In genomic region chr18:76487782-76488181, GRCh38 we compare ENCODE assay signal across 1 cellular context.
TF ChIP-seq lines count a peak whose summit lies in the region.

No MANE protein-coding gene starts in this region.

TF ChIP-seq in GM12878, 131 proteins besides CTCF, POLR2A, EP300 and RAD21 (continued from another document):
- TF ChIP-seq, protein P1, sequence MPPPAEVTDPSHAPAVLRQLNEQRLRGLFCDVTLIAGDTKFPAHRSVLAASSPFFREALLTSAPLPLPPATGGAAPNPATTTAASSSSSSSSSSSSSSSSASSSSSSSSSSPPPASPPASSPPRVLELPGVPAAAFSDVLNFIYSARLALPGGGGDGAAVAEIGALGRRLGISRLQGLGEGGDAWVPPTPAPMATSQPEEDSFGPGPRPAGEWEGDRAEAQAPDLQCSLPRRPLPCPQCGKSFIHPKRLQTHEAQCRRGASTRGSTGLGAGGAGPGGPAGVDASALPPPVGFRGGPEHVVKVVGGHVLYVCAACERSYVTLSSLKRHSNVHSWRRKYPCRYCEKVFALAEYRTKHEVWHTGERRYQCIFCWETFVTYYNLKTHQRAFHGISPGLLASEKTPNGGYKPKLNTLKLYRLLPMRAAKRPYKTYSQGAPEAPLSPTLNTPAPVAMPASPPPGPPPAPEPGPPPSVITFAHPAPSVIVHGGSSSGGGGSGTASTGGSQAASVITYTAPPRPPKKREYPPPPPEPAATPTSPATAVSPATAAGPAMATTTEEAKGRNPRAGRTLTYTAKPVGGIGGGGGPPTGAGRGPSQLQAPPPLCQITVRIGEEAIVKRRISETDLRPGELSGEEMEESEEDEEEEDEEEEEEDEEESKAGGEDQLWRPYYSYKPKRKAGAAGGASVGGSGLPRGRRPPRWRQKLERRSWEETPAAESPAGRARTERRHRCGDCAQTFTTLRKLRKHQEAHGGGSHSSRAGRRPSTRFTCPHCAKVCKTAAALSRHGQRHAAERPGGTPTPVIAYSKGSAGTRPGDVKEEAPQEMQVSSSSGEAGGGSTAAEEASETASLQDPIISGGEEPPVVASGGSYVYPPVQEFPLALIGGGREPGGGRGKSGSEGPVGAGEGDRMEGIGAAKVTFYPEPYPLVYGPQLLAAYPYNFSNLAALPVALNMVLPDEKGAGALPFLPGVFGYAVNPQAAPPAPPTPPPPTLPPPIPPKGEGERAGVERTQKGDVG (CRISPR knock-in tag; IDR thresholded peaks at IDR 0.05) = no peak
- TF ChIP-seq RELA (IDR thresholded peaks at IDR 0.05; ENCODE audit: borderline replicate concordance, partially characterized antibody) (no peak), RBBP5 (conservative IDR thresholded peaks at IDR 0.05) (no peak), IKZF2 (IDR thresholded peaks at IDR 0.05) (no peak), RUNX3 (IDR thresholded peaks at IDR 0.05; ENCODE audit: low read length) (no peak), BACH1 (IDR thresholded peaks at IDR 0.05; ENCODE audit: borderline replicate concordance) (no peak), GABPA (IDR thresholded peaks at IDR 0.05; ENCODE audit: low read depth) (no peak), HDAC2 (IDR thresholded peaks at IDR 0.05) (no peak), E4F1 (IDR thresholded peaks at IDR 0.05; ENCODE audit: borderline replicate concordance, partially characterized antibody) (no peak), FOXK2 (IDR thresholded peaks at IDR 0.05) (no peak)
- TF ChIP-seq, protein P2, sequence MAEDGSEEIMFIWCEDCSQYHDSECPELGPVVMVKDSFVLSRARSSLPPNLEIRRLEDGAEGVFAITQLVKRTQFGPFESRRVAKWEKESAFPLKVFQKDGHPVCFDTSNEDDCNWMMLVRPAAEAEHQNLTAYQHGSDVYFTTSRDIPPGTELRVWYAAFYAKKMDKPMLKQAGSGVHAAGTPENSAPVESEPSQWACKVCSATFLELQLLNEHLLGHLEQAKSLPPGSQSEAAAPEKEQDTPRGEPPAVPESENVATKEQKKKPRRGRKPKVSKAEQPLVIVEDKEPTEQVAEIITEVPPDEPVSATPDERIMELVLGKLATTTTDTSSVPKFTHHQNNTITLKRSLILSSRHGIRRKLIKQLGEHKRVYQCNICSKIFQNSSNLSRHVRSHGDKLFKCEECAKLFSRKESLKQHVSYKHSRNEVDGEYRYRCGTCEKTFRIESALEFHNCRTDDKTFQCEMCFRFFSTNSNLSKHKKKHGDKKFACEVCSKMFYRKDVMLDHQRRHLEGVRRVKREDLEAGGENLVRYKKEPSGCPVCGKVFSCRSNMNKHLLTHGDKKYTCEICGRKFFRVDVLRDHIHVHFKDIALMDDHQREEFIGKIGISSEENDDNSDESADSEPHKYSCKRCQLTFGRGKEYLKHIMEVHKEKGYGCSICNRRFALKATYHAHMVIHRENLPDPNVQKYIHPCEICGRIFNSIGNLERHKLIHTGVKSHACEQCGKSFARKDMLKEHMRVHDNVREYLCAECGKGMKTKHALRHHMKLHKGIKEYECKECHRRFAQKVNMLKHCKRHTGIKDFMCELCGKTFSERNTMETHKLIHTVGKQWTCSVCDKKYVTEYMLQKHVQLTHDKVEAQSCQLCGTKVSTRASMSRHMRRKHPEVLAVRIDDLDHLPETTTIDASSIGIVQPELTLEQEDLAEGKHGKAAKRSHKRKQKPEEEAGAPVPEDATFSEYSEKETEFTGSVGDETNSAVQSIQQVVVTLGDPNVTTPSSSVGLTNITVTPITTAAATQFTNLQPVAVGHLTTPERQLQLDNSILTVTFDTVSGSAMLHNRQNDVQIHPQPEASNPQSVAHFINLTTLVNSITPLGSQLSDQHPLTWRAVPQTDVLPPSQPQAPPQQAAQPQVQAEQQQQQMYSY (CRISPR knock-in tag; IDR thresholded peaks at IDR 0.05) = no peak
- TF ChIP-seq, protein P3, sequence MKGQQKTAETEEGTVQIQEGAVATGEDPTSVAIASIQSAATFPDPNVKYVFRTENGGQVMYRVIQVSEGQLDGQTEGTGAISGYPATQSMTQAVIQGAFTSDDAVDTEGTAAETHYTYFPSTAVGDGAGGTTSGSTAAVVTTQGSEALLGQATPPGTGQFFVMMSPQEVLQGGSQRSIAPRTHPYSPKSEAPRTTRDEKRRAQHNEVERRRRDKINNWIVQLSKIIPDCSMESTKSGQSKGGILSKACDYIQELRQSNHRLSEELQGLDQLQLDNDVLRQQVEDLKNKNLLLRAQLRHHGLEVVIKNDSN (IDR thresholded peaks at IDR 0.05; ENCODE audit: borderline replicate concordance, extremely low read length, insufficient read depth, low read depth, low read length) = no peak
- TF ChIP-seq, protein P4, sequence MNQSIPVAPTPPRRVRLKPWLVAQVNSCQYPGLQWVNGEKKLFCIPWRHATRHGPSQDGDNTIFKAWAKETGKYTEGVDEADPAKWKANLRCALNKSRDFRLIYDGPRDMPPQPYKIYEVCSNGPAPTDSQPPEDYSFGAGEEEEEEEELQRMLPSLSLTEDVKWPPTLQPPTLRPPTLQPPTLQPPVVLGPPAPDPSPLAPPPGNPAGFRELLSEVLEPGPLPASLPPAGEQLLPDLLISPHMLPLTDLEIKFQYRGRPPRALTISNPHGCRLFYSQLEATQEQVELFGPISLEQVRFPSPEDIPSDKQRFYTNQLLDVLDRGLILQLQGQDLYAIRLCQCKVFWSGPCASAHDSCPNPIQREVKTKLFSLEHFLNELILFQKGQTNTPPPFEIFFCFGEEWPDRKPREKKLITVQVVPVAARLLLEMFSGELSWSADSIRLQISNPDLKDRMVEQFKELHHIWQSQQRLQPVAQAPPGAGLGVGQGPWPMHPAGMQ (IDR thresholded peaks at IDR 0.05; ENCODE audit: borderline replicate concordance) = no peak
